In genomic region chr6:38577492-38577891, GRCh38 we compare ENCODE assay signal across 18 cellular contexts.
DNase-seq lines count a peak whose midpoint lies in the region; ATAC-seq lines count a peak whose summit lies in the region.
"Had no signal": no experiment of that assay in that cellular context is flagged by ENCODE, and none has a peak within 500 bp of the region (broad histone marks: within the 10 kb centered on the region; RNA-seq: fewer than 3 reads in every experiment).

No MANE protein-coding gene starts in this region.

- H3K27ac Mint-ChIP-seq in activated CD4-positive, alpha-beta T cell treated with anti-CD3 and anti-CD28 coated beads for 36 hours = no peak overlapping the region
- no peak overlapping the region for H3K27ac Mint-ChIP-seq in activated naive CD8-positive, alpha-beta T cell treated with anti-CD3 and anti-CD28 coated beads, Interleukin-2, amount 50 U/mL, for 24 hours
- H3K27ac Mint-ChIP-seq in activated naive CD8-positive, alpha-beta T cell treated with anti-CD3 and anti-CD28 coated beads for 36 hours = no peak overlapping the region
- peak overlapping the region; percentile 10 for H3K27ac Mint-ChIP-seq in central memory CD8-positive, alpha-beta T cell (ENCODE audit: low read depth)
- H3K27ac Mint-ChIP-seq: B cell had no signal

- DNase-seq in activated CD4-positive, alpha-beta T cell treated with anti-CD3 and anti-CD28 coated beads for 36 hours = no peak
- DNase-seq in activated CD4-positive, alpha-beta T cell treated with anti-CD3 and anti-CD28 coated beads for 4 hours = no peak
- no peak for DNase-seq in activated naive CD8-positive, alpha-beta T cell treated with anti-CD3 and anti-CD28 coated beads, Interleukin-2, amount 50 U/mL, for 24 hours
- no peak for DNase-seq in activated naive CD8-positive, alpha-beta T cell treated with anti-CD3 and anti-CD28 coated beads for 36 hours
- DNase-seq in central memory CD8-positive, alpha-beta T cell (ENCODE audit: low spot score in 2 of 2) = no peak
- no peak for DNase-seq in DMS153 treated with DMSO at 0.1 percent for 48 hours (lab: John Stamatoyannopoulos, UW; ENCODE audit: unreplicated experiment)
- DNase-seq: Caco-2; CD4-positive, CD25-positive, alpha-beta regulatory T cell; CD8-positive, alpha-beta T cell; DMS153; DMS79; EL; GDM1; GM23248; H7; HCEC 1CT had no signal

- H3K4me3 Mint-ChIP-seq in activated CD4-positive, alpha-beta T cell treated with anti-CD3 and anti-CD28 coated beads for 36 hours = no peak overlapping the region
- no peak overlapping the region for H3K4me3 Mint-ChIP-seq in activated naive CD8-positive, alpha-beta T cell treated with anti-CD3 and anti-CD28 coated beads, Interleukin-2, amount 50 U/mL, for 24 hours
- no peak overlapping the region for H3K4me3 Mint-ChIP-seq in activated naive CD8-positive, alpha-beta T cell treated with anti-CD3 and anti-CD28 coated beads for 36 hours
- H3K4me3 Mint-ChIP-seq in central memory CD8-positive, alpha-beta T cell = no peak overlapping the region
- H3K4me3 Mint-ChIP-seq: B cell; CD4-positive, CD25-positive, alpha-beta regulatory T cell; CD8-positive, alpha-beta T cell had no signal

- intact Hi-C loops in activated CD4-positive, alpha-beta T cell treated with anti-CD3 and anti-CD28 coated beads for 36 hours (cut with DNase I, micrococcal nuclease) = loop anchor here in 1 of 2 experiments (10.0 kb wide), 1 partner anchor 97 kb away; no protein-coding TSS in a partner anchor

- CTCF ChIA-PET in activated CD4-positive, alpha-beta T cell treated with anti-CD3 and anti-CD28 coated beads for 36 hours (lab: Charles Lee) = no interaction called here

- no peaks in the 10 kb centered on the region for H3K9me3 Mint-ChIP-seq in activated CD4-positive, alpha-beta T cell treated with anti-CD3 and anti-CD28 coated beads for 36 hours (ENCODE audit: low read depth)
- no peaks in the 10 kb centered on the region for H3K9me3 Mint-ChIP-seq in activated naive CD8-positive, alpha-beta T cell treated with anti-CD3 and anti-CD28 coated beads, Interleukin-2, amount 50 U/mL, for 24 hours
- no peaks in the 10 kb centered on the region for H3K9me3 Mint-ChIP-seq in activated naive CD8-positive, alpha-beta T cell treated with anti-CD3 and anti-CD28 coated beads for 36 hours
- H3K9me3 Mint-ChIP-seq in central memory CD8-positive, alpha-beta T cell = no peaks in the 10 kb centered on the region
- H3K9me3 Mint-ChIP-seq: CD8-positive, alpha-beta T cell had no signal

- H3K36me3 Mint-ChIP-seq in activated CD4-positive, alpha-beta T cell treated with anti-CD3 and anti-CD28 coated beads for 36 hours (ENCODE audit: low read depth) = peaks cover 27% of the 10 kb centered on the region
- peaks cover 17% of the 10 kb centered on the region for H3K36me3 Mint-ChIP-seq in activated naive CD8-positive, alpha-beta T cell treated with anti-CD3 and anti-CD28 coated beads, Interleukin-2, amount 50 U/mL, for 24 hours (ENCODE audit: low read depth)
- peaks cover 13% of the 10 kb centered on the region for H3K36me3 Mint-ChIP-seq in activated naive CD8-positive, alpha-beta T cell treated with anti-CD3 and anti-CD28 coated beads for 36 hours
- peaks cover 26% of the 10 kb centered on the region for H3K36me3 Mint-ChIP-seq in central memory CD8-positive, alpha-beta T cell (ENCODE audit: insufficient read depth)

- H3K4me1 Mint-ChIP-seq in activated CD4-positive, alpha-beta T cell treated with anti-CD3 and anti-CD28 coated beads for 36 hours = peaks cover 21% of the 10 kb centered on the region
- peaks cover 28% of the 10 kb centered on the region for H3K4me1 Mint-ChIP-seq in activated naive CD8-positive, alpha-beta T cell treated with anti-CD3 and anti-CD28 coated beads, Interleukin-2, amount 50 U/mL, for 24 hours
- peaks cover 23% of the 10 kb centered on the region for H3K4me1 Mint-ChIP-seq in activated naive CD8-positive, alpha-beta T cell treated with anti-CD3 and anti-CD28 coated beads for 36 hours
- peaks cover 15% of the 10 kb centered on the region for H3K4me1 Mint-ChIP-seq in central memory CD8-positive, alpha-beta T cell

- ATAC-seq in activated CD4-positive, alpha-beta T cell treated with anti-CD3 and anti-CD28 coated beads for 36 hours = peak; percentile 55
- peak; percentile 59 for ATAC-seq in activated naive CD8-positive, alpha-beta T cell treated with anti-CD3 and anti-CD28 coated beads, Interleukin-2, amount 50 U/mL, for 24 hours
- no peak for ATAC-seq in central memory CD8-positive, alpha-beta T cell (replicated peaks; ENCODE audit: extremely low read depth, poor library complexity, severe bottlenecking)
- ATAC-seq: CD8-positive, alpha-beta T cell; GM12878 had no signal

- H3K27me3 Mint-ChIP-seq in activated CD4-positive, alpha-beta T cell treated with anti-CD3 and anti-CD28 coated beads for 36 hours = no peaks in the 10 kb centered on the region
- no peaks in the 10 kb centered on the region for H3K27me3 Mint-ChIP-seq in activated naive CD8-positive, alpha-beta T cell treated with anti-CD3 and anti-CD28 coated beads, Interleukin-2, amount 50 U/mL, for 24 hours
- H3K27me3 Mint-ChIP-seq in activated naive CD8-positive, alpha-beta T cell treated with anti-CD3 and anti-CD28 coated beads for 36 hours = no peaks in the 10 kb centered on the region
- no peaks in the 10 kb centered on the region for H3K27me3 Mint-ChIP-seq in central memory CD8-positive, alpha-beta T cell
- H3K27me3 Mint-ChIP-seq: B cell; CD4-positive, CD25-positive, alpha-beta regulatory T cell had no signal

- POLR2A ChIA-PET in activated CD4-positive, alpha-beta T cell treated with anti-CD3 and anti-CD28 coated beads for 36 hours (lab: Charles Lee) = interaction anchor here (0.6 kb wide), 1 partner anchor 1042 kb away, joined by 3 read pairs; no protein-coding TSS in a partner anchor
